8 cellular contexts compared by ENCODE assay signal in genomic region chr16:30207063-30207704, GRCh38. TPM values are rescaled to one million over a fixed set of nuclear protein-coding genes. Genes with fewer than 3 reads are reported as not detected.
DNase-seq lines count a peak whose midpoint lies in the region; ATAC-seq, FAIRE-seq and TF ChIP-seq lines count a peak whose summit lies in the region.
"Not testable (repeated sequence)": the region's sequence is repeated elsewhere in the genome, so short reads cannot be mapped to it uniquely, and the experiment has no call there.

No MANE protein-coding gene starts in this region.

- not testable (repeated sequence) for H4K20me1 ChIP-seq in astrocyte (ENCODE audit: insufficient read depth, low read length); HepG2 (ENCODE audit: insufficient read depth, low read length)

- TSS peak; percentile 3 for BruUV-seq in Calu3 (replicated peaks; lab: Mats Ljungman, UMichigan)
- not testable (repeated sequence) for BruUV-seq in HepG2 (replicated peaks; lab: Mats Ljungman, UMichigan)

- not testable (repeated sequence) for H3K9me3 Mint-ChIP-seq in Calu3 (ENCODE audit: low read depth, unreplicated experiment); activated CD8-positive, alpha-beta memory T cell treated with anti-CD3 and anti-CD28 coated beads, Interleukin-2, amount 10 ng/mL, durations not matched to agents 7 days and 5 days (ENCODE audit: low read depth); astrocyte (ENCODE audit: unreplicated experiment)

- in situ Hi-C loops in HepG2 (cut with HindIII; ENCODE audit: extremely low pct_ligation_motif_present, low pct_unique_long_range_greater_than_20kb); transverse colon (cut with MboI; ENCODE audit: low pct_ligation_motif_present in 1 of 4, low pct_unique_long_range_greater_than_20kb in 1 of 4, low sequenced_read_pairs in 3 of 4): not testable (repeated sequence)

- not testable (repeated sequence) for TF ChIP-seq POLR2A in Peyer's patch (IDR thresholded peaks at IDR 0.05); HepG2 (IDR thresholded peaks at IDR 0.05; ENCODE audit: insufficient read depth in 1 of 2, low read depth in 2 of 2, low read length in 2 of 2); ovary (IDR thresholded peaks at IDR 0.05); transverse colon (IDR thresholded peaks at IDR 0.05)

- not testable (repeated sequence) for H3K36me3 ChIP-seq in Peyer's patch; astrocyte (ENCODE audit: insufficient read depth, low read length); HepG2 (replicated peaks in 1 of 2; ENCODE audit: control insufficient read depth in 1 of 2, insufficient read depth in 2 of 2, low read length in 2 of 2); ovary; transverse colon

- not testable (repeated sequence) for H3K4me3 ChIP-seq in Peyer's patch; astrocyte (ENCODE audit: insufficient read depth, low read depth, low read length); HepG2 (replicated peaks in 1 of 3; ENCODE audit: insufficient read depth in 1 of 3, low read depth in 2 of 3, low read length in 3 of 3); ovary; transverse colon

- not testable (repeated sequence) for H3K79me2 ChIP-seq in astrocyte (ENCODE audit: insufficient read depth, low read length); HepG2 (ENCODE audit: insufficient read depth, low read length)

- H3K27ac Mint-ChIP-seq in Calu3 (ENCODE audit: unreplicated experiment); activated CD8-positive, alpha-beta memory T cell treated with anti-CD3 and anti-CD28 coated beads, Interleukin-2, amount 10 ng/mL, durations not matched to agents 7 days and 5 days: not testable (repeated sequence)
- peak overlapping the region; percentile 89 for H3K27ac Mint-ChIP-seq in astrocyte (ENCODE audit: unreplicated experiment)

- not testable (repeated sequence) for H3K9ac ChIP-seq in astrocyte (ENCODE audit: low read length); HepG2 (ENCODE audit: insufficient read depth, low read depth, low read length)

- H3K27me3 Mint-ChIP-seq in Calu3 (ENCODE audit: unreplicated experiment); activated CD8-positive, alpha-beta memory T cell treated with anti-CD3 and anti-CD28 coated beads, Interleukin-2, amount 10 ng/mL, durations not matched to agents 7 days and 5 days; astrocyte (ENCODE audit: low read depth, unreplicated experiment): not testable (repeated sequence)

- not testable (repeated sequence) for H3K4me1 ChIP-seq in Peyer's patch; astrocyte (ENCODE audit: insufficient read depth, low read length); HepG2 (ENCODE audit: insufficient read depth, low read length); ovary (ENCODE audit: insufficient read depth); transverse colon

- not testable (repeated sequence) for H3K4me1 Mint-ChIP-seq in Calu3 (ENCODE audit: low read depth, unreplicated experiment); activated CD8-positive, alpha-beta memory T cell treated with anti-CD3 and anti-CD28 coated beads, Interleukin-2, amount 10 ng/mL, durations not matched to agents 7 days and 5 days; astrocyte (ENCODE audit: low read depth, unreplicated experiment)

- H3K4me3 Mint-ChIP-seq in Calu3 (ENCODE audit: low read depth, unreplicated experiment); activated CD8-positive, alpha-beta memory T cell treated with anti-CD3 and anti-CD28 coated beads, Interleukin-2, amount 10 ng/mL, durations not matched to agents 7 days and 5 days; astrocyte (ENCODE audit: unreplicated experiment): not testable (repeated sequence)

- TF ChIP-seq RAD21 in HepG2 (CRISPR knock-in tag; IDR thresholded peaks at IDR 0.05), result not testable (repeated sequence)

- intact Hi-C loops in Calu3 (cut with micrococcal nuclease; ENCODE audit: unreplicated experiment); Right ventricle myocardium inferior (cut with DNase I); HepG2 (cut with micrococcal nuclease; ENCODE audit: unreplicated experiment); ovary (cut with DNase I); transverse colon (cut with DNase I; ENCODE audit: low total_unique reads): not testable (repeated sequence)

- not testable (repeated sequence) for H3K27me3 ChIP-seq in Peyer's patch; astrocyte (ENCODE audit: insufficient read depth, low read length); HepG2 (ENCODE audit: control insufficient read depth in 1 of 2, insufficient read depth in 2 of 2, low read length in 2 of 2); ovary; transverse colon

- TF ChIP-seq EP300 in HepG2 (IDR thresholded peaks at IDR 0.05; ENCODE audit: low read depth in 2 of 2, low read length in 2 of 2); HepG2 (CRISPR knock-in tag; IDR thresholded peaks at IDR 0.05; ENCODE audit: borderline replicate concordance); ovary (IDR thresholded peaks at IDR 0.05); transverse colon (IDR thresholded peaks at IDR 0.05; ENCODE audit: low read depth): not testable (repeated sequence)

- H2AFZ ChIP-seq in astrocyte (ENCODE audit: low read depth, low read length); HepG2 (ENCODE audit: low read length): not testable (repeated sequence)

- CTCF ChIA-PET in Calu3 (lab: Charles Lee), result interaction anchor here (0.6 kb wide), 1 partner anchor 115 kb away, joined by 3 read pairs; the partner anchor contains the start of gene TBX6
- CTCF ChIA-PET in activated CD8-positive, alpha-beta memory T cell treated with anti-CD3 and anti-CD28 coated beads, Interleukin-2, amount 10 ng/mL, durations not matched to agents 7 days and 5 days (lab: Charles Lee); HepG2 (lab: Yijun Ruan, JAX; ENCODE audit: low intra/inter-chr PET ratio, low total read pairs): not testable (repeated sequence)

- not testable (repeated sequence) for TF ChIP-seq CTCF in Calu3 (IDR thresholded peaks at IDR 0.05; ENCODE audit: unreplicated experiment); Peyer's patch (IDR thresholded peaks at IDR 0.05); astrocyte (IDR thresholded peaks at IDR 0.05; ENCODE audit: insufficient read depth, low read depth, low read length); HepG2 (CRISPR knock-in tag; IDR thresholded peaks at IDR 0.05); ovary (IDR thresholded peaks at IDR 0.05); transverse colon (IDR thresholded peaks at IDR 0.05)

- ATAC-seq in activated CD8-positive, alpha-beta memory T cell treated with anti-CD3 and anti-CD28 coated beads, Interleukin-2, amount 10 ng/mL, durations not matched to agents 7 days and 5 days, result not testable (repeated sequence)
- ATAC-seq in Right ventricle myocardium inferior, result peak; percentile 18
- peak; percentile 68 for ATAC-seq in HepG2

- H3K27ac ChIP-seq in Peyer's patch; astrocyte (ENCODE audit: low read depth, low read length); HepG2 (ENCODE audit: extremely low read length, insufficient read depth, low read length); ovary; transverse colon: not testable (repeated sequence)

- not testable (repeated sequence) for H3K36me3 Mint-ChIP-seq in Calu3 (ENCODE audit: insufficient read depth, unreplicated experiment); activated CD8-positive, alpha-beta memory T cell treated with anti-CD3 and anti-CD28 coated beads, Interleukin-2, amount 10 ng/mL, durations not matched to agents 7 days and 5 days; astrocyte (ENCODE audit: low read depth, unreplicated experiment)

- WGBS in HepG2 (ENCODE audit: low lambda C conversion rate), result 3% methylated on average over 3 of the region's 9 CpGs
- 46% methylated on average over 2 of the region's 9 CpGs; no CpG with 5 or more reads in 2 of the 3 donors for WGBS in ovary, 3 donors
- WGBS in transverse colon (ENCODE audit: low coverage in 1 of 2), 2 donors, result no CpG with 5 or more reads among the region's 9 CpGs

- FAIRE-seq in astrocyte (lab: Jason Lieb, UNC), result not testable (repeated sequence)
- FAIRE-seq in HepG2 (lab: Jason Lieb, UNC), result peak; percentile 53

- DNase-seq in Calu3 (peak; percentile 53), Peyer's patch (peak in 2 of 3 donors; percentile 15 to 53), ovary (peak in 4 of 5 donors; percentile 4 to 32 (median 16)), transverse colon (peak; percentile 28)
- DNase-seq in activated CD8-positive, alpha-beta memory T cell treated with anti-CD3 and anti-CD28 coated beads, Interleukin-2, amount 10 ng/mL, durations not matched to agents 7 days and 5 days, result peak; percentile 22
- DNase-seq in astrocyte (ENCODE audit: low read depth); Right ventricle myocardium inferior (ENCODE audit: missing footprints); HepG2 (ENCODE audit: low spot score): not testable (repeated sequence)

- H3K4me2 ChIP-seq in astrocyte (ENCODE audit: low read length); HepG2 (ENCODE audit: low read depth, low read length): not testable (repeated sequence)

- not testable (repeated sequence) for H3K9me3 ChIP-seq in Peyer's patch; astrocyte (ENCODE audit: insufficient read depth, low read depth, low read length); HepG2 (ENCODE audit: low read length); ovary; transverse colon

- POLR2A ChIA-PET in HepG2 (lab: Yijun Ruan, JAX), result not testable (repeated sequence)

RNA-seq across cellular contexts. Expression of gene SULT1A3, which starts 8.1 kb away (rescaled TPM):
- total RNA-seq in Calu3 (2022), result 39.5 and 46.4 TPM in 2 replicates
- 100 to 1,000 TPM in 3 of 4 donors, 10 to 100 TPM in 1; 97.4 to 195 (median 133) TPM for total RNA-seq in Peyer's patch
- total RNA-seq in activated CD8-positive, alpha-beta memory T cell treated with anti-CD3 and anti-CD28 coated beads, Interleukin-2, amount 10 ng/mL, durations not matched to agents 7 days and 5 days, result 10 to 100 TPM; 23.4 to 29.6 TPM
- total RNA-seq in astrocyte, result 8.6 and 11.9 TPM in 2 replicates
- total RNA-seq in Right ventricle myocardium inferior, result 10.3 TPM
- total RNA-seq in HepG2 (2016; rRNA removed; fragmentation: Illumina TruSeq; extraction: Trizol), result 20.7 and 28.3 TPM in 2 replicates
- 31.2 and 41.7 TPM in 2 replicates for total RNA-seq in HepG2 (2016; cell fraction: cytosol; rRNA removed; fragmentation: Illumina TruSeq; extraction: Trizol; ENCODE audit: low read depth)
- 26.1 and 29.0 TPM in 2 replicates for total RNA-seq in HepG2 (2016; cell fraction: insoluble cytoplasmic fraction; rRNA removed; fragmentation: Illumina TruSeq; extraction: Trizol)
- 40.2 and 51.3 TPM in 2 replicates for total RNA-seq in HepG2 (2016; cell fraction: membrane; rRNA removed; fragmentation: Illumina TruSeq; extraction: Trizol)
- 33.7 and 38.6 TPM in 2 replicates for total RNA-seq in HepG2 (2016; cell fraction: nucleus; rRNA removed; fragmentation: Illumina TruSeq; extraction: Trizol)
- polyA plus RNA-seq in HepG2 (2011; rRNA removed), result 15.4 and 21.0 TPM in 2 replicates
- polyA plus RNA-seq in HepG2 (2011; cell fraction: cytosol; rRNA removed), result 6.9 and 7.9 TPM in 2 replicates
- polyA plus RNA-seq in HepG2 (2011; cell fraction: nucleus; rRNA removed), result 48.9 and 57.0 TPM in 2 replicates
- polyA plus RNA-seq in HepG2 (2012), result 5.8 and 11.3 TPM in 2 replicates
- polyA plus RNA-seq in HepG2 (2016; cell fraction: cytosol; fragmentation: Illumina TruSeq; extraction: Trizol; ENCODE audit: low read depth), result 22.7 and 37.8 TPM in 2 replicates
- 91.2 and 105 TPM in 2 replicates for polyA plus RNA-seq in HepG2 (2016; cell fraction: insoluble cytoplasmic fraction; fragmentation: Illumina TruSeq; extraction: Trizol; ENCODE audit: low read depth)
- polyA plus RNA-seq in HepG2 (2016; cell fraction: membrane; fragmentation: Illumina TruSeq; extraction: Trizol; ENCODE audit: low read depth), result 42.3 and 49.8 TPM in 2 replicates
- polyA plus RNA-seq in HepG2 (2016; cell fraction: nucleus; fragmentation: Illumina TruSeq; extraction: Trizol; ENCODE audit: insufficient read depth, low read depth), result 122 and 125 TPM in 2 replicates
- 17.4 and 22.3 TPM in 2 replicates for polyA minus RNA-seq in HepG2 (2011; rRNA and poly(A)+ RNA removed; ENCODE audit: low replicate concordance)
- polyA minus RNA-seq in HepG2 (2011; cell fraction: cytosol; rRNA and poly(A)+ RNA removed), result 4.7 and 4.8 TPM in 2 replicates
- polyA minus RNA-seq in HepG2 (2011; cell fraction: nucleus; rRNA and poly(A)+ RNA removed), result 13.1 and 14.5 TPM in 2 replicates
- 10 to 100 TPM in 4 of 7 donors, 1 to 10 TPM in 3; 4.1 to 12.5 (median 10.5) TPM for total RNA-seq in ovary
- 10 to 100 TPM in 1 of 2 donors, 1 to 10 TPM in 1; 9.9 to 10.0 TPM for polyA plus RNA-seq in ovary
- total RNA-seq in transverse colon, result 100 to 1,000 TPM in 1 of 4 donors, 10 to 100 TPM in 3; 55.4 to 864 (median 58.7) TPM

RNA-seq across cellular contexts. Expression of gene SLX1A, which starts 13.5 kb away (rescaled TPM):
- total RNA-seq in Calu3 (2022), result 45.0 and 71.1 TPM in 2 replicates
- total RNA-seq in Peyer's patch, result 100 to 1,000 TPM in 3 of 4 donors, 10 to 100 TPM in 1; 56.1 to 283 (median 260) TPM
- total RNA-seq in activated CD8-positive, alpha-beta memory T cell treated with anti-CD3 and anti-CD28 coated beads, Interleukin-2, amount 10 ng/mL, durations not matched to agents 7 days and 5 days, result 100 to 1,000 TPM; 109 to 121 TPM
- total RNA-seq in astrocyte, result 10.9 and 14.5 TPM in 2 replicates
- 7.4 TPM for total RNA-seq in Right ventricle myocardium inferior
- total RNA-seq in HepG2 (2016; rRNA removed; fragmentation: Illumina TruSeq; extraction: Trizol), result 13.4 and 37.1 TPM in 2 replicates
- total RNA-seq in HepG2 (2016; cell fraction: cytosol; rRNA removed; fragmentation: Illumina TruSeq; extraction: Trizol; ENCODE audit: low read depth), result 16.4 and 16.8 TPM in 2 replicates
- total RNA-seq in HepG2 (2016; cell fraction: insoluble cytoplasmic fraction; rRNA removed; fragmentation: Illumina TruSeq; extraction: Trizol), result 19.5 and 33.4 TPM in 2 replicates
- 13.8 and 16.7 TPM in 2 replicates for total RNA-seq in HepG2 (2016; cell fraction: membrane; rRNA removed; fragmentation: Illumina TruSeq; extraction: Trizol)
- total RNA-seq in HepG2 (2016; cell fraction: nucleus; rRNA removed; fragmentation: Illumina TruSeq; extraction: Trizol), result 24.9 and 28.6 TPM in 2 replicates
- polyA plus RNA-seq in HepG2 (2011; rRNA removed), result 9.1 and 12.0 TPM in 2 replicates
- polyA plus RNA-seq in HepG2 (2011; cell fraction: cytosol; rRNA removed), result 9.7 and 26.5 TPM in 2 replicates
- 98.2 and 122 TPM in 2 replicates for polyA plus RNA-seq in HepG2 (2011; cell fraction: nucleus; rRNA removed)
- 29.1 and 36.0 TPM in 2 replicates for polyA plus RNA-seq in HepG2 (2012)
- polyA plus RNA-seq in HepG2 (2016; cell fraction: cytosol; fragmentation: Illumina TruSeq; extraction: Trizol; ENCODE audit: low read depth), result 10.3 and 14.9 TPM in 2 replicates
- polyA plus RNA-seq in HepG2 (2016; cell fraction: insoluble cytoplasmic fraction; fragmentation: Illumina TruSeq; extraction: Trizol; ENCODE audit: low read depth), result 4.6 and 8.2 TPM in 2 replicates
- polyA plus RNA-seq in HepG2 (2016; cell fraction: membrane; fragmentation: Illumina TruSeq; extraction: Trizol; ENCODE audit: low read depth), result 7.4 and 12.1 TPM in 2 replicates
- 65.2 and 67.5 TPM in 2 replicates for polyA plus RNA-seq in HepG2 (2016; cell fraction: nucleus; fragmentation: Illumina TruSeq; extraction: Trizol; ENCODE audit: insufficient read depth, low read depth)
- polyA minus RNA-seq in HepG2 (2011; rRNA and poly(A)+ RNA removed; ENCODE audit: low replicate concordance), result 5.1 and 5.8 TPM in 2 replicates
- polyA minus RNA-seq in HepG2 (2011; cell fraction: cytosol; rRNA and poly(A)+ RNA removed), result 15.7 and 17.4 TPM in 2 replicates
- polyA minus RNA-seq in HepG2 (2011; cell fraction: nucleus; rRNA and poly(A)+ RNA removed), result 26.7 and 31.3 TPM in 2 replicates
- total RNA-seq in ovary, result 10 to 100 TPM in 6 of 7 donors, 1 to 10 TPM in 1; 9.3 to 60.9 (median 33.9) TPM
- 10 to 100 TPM in 1 of 2 donors, 1 to 10 TPM in 1; 3.5 to 12.5 TPM for polyA plus RNA-seq in ovary
- total RNA-seq in transverse colon, result 100 to 1,000 TPM; 118 to 327 (median 158) TPM

RNA-seq across cellular contexts. Expression of gene BOLA2B, which starts 13.7 kb away (rescaled TPM):
- total RNA-seq in Calu3 (2022) (166 and 171 TPM in 2 replicates), Peyer's patch (100 to 1,000 TPM; 227 to 487 (median 370) TPM), astrocyte (125 and 149 TPM in 2 replicates), Right ventricle myocardium inferior (49.7 TPM), HepG2 (2016; rRNA removed; fragmentation: Illumina TruSeq; extraction: Trizol) (295 and 354 TPM in 2 replicates), ovary (100 to 1,000 TPM in 1 of 7 donors, 10 to 100 TPM in 6; 21.3 to 106 (median 40.1) TPM), transverse colon (1,000 to 10,000 TPM in 1 of 4 donors, 100 to 1,000 TPM in 2, 10 to 100 TPM in 1; 39.6 to 1,391 (median 605) TPM)
- total RNA-seq in activated CD8-positive, alpha-beta memory T cell treated with anti-CD3 and anti-CD28 coated beads, Interleukin-2, amount 10 ng/mL, durations not matched to agents 7 days and 5 days, result 100 to 1,000 TPM; 210 to 238 TPM
- 669 and 995 TPM in 2 replicates for total RNA-seq in HepG2 (2016; cell fraction: cytosol; rRNA removed; fragmentation: Illumina TruSeq; extraction: Trizol; ENCODE audit: low read depth)
- 323 and 362 TPM in 2 replicates for total RNA-seq in HepG2 (2016; cell fraction: insoluble cytoplasmic fraction; rRNA removed; fragmentation: Illumina TruSeq; extraction: Trizol)
- 463 and 614 TPM in 2 replicates for total RNA-seq in HepG2 (2016; cell fraction: membrane; rRNA removed; fragmentation: Illumina TruSeq; extraction: Trizol)
- 105 and 119 TPM in 2 replicates for total RNA-seq in HepG2 (2016; cell fraction: nucleus; rRNA removed; fragmentation: Illumina TruSeq; extraction: Trizol)
- polyA plus RNA-seq in HepG2 (2011; rRNA removed) (63.8 and 97.0 TPM in 2 replicates), ovary (10 to 100 TPM; 10.0 to 43.9 TPM)
- polyA plus RNA-seq in HepG2 (2011; cell fraction: cytosol; rRNA removed), result 336 and 429 TPM in 2 replicates
- 218 and 326 TPM in 2 replicates for polyA plus RNA-seq in HepG2 (2011; cell fraction: nucleus; rRNA removed)
- 107 and 139 TPM in 2 replicates for polyA plus RNA-seq in HepG2 (2012)
- polyA plus RNA-seq in HepG2 (2016; cell fraction: cytosol; fragmentation: Illumina TruSeq; extraction: Trizol; ENCODE audit: low read depth), result 602 and 1,024 TPM in 2 replicates
- 271 TPM in 2 replicates for polyA plus RNA-seq in HepG2 (2016; cell fraction: insoluble cytoplasmic fraction; fragmentation: Illumina TruSeq; extraction: Trizol; ENCODE audit: low read depth)
- polyA plus RNA-seq in HepG2 (2016; cell fraction: membrane; fragmentation: Illumina TruSeq; extraction: Trizol; ENCODE audit: low read depth), result 365 and 503 TPM in 2 replicates
- polyA plus RNA-seq in HepG2 (2016; cell fraction: nucleus; fragmentation: Illumina TruSeq; extraction: Trizol; ENCODE audit: insufficient read depth, low read depth), result 177 and 200 TPM in 2 replicates
- polyA minus RNA-seq in HepG2 (2011; rRNA and poly(A)+ RNA removed; ENCODE audit: low replicate concordance), result 100 and 103 TPM in 2 replicates
- polyA minus RNA-seq in HepG2 (2011; cell fraction: cytosol; rRNA and poly(A)+ RNA removed), result 30.2 and 37.1 TPM in 2 replicates
- 5.9 and 8.1 TPM in 2 replicates for polyA minus RNA-seq in HepG2 (2011; cell fraction: nucleus; rRNA and poly(A)+ RNA removed)

RNA-seq across cellular contexts. Expression of gene CORO1A, which starts 23.8 kb away (rescaled TPM):
- 11.1 and 12.9 TPM in 2 replicates for total RNA-seq in Calu3 (2022)
- 100 to 1,000 TPM in 1 of 4 donors, 10 to 100 TPM in 3; 21.2 to 205 (median 32.1) TPM for total RNA-seq in Peyer's patch
- 1,000 to 10,000 TPM; 1,639 to 1,875 TPM for total RNA-seq in activated CD8-positive, alpha-beta memory T cell treated with anti-CD3 and anti-CD28 coated beads, Interleukin-2, amount 10 ng/mL, durations not matched to agents 7 days and 5 days
- 3.1 and 4.0 TPM in 2 replicates for total RNA-seq in astrocyte
- total RNA-seq in Right ventricle myocardium inferior, result 15.8 TPM
- total RNA-seq in HepG2 (2016; rRNA removed; fragmentation: Illumina TruSeq; extraction: Trizol), result 5.4 and 6.5 TPM in 2 replicates
- 1.5 and 2.3 TPM in 2 replicates for total RNA-seq in HepG2 (2016; cell fraction: cytosol; rRNA removed; fragmentation: Illumina TruSeq; extraction: Trizol; ENCODE audit: low read depth)
- 5.9 and 7.5 TPM in 2 replicates for total RNA-seq in HepG2 (2016; cell fraction: insoluble cytoplasmic fraction; rRNA removed; fragmentation: Illumina TruSeq; extraction: Trizol)
- 2.0 and 3.3 TPM in 2 replicates for total RNA-seq in HepG2 (2016; cell fraction: membrane; rRNA removed; fragmentation: Illumina TruSeq; extraction: Trizol)
- total RNA-seq in HepG2 (2016; cell fraction: nucleus; rRNA removed; fragmentation: Illumina TruSeq; extraction: Trizol), result 2.5 and 3.5 TPM in 2 replicates
- 9.5 and 12.9 TPM in 2 replicates for polyA plus RNA-seq in HepG2 (2011; rRNA removed)
- 10.4 and 20.0 TPM in 2 replicates for polyA plus RNA-seq in HepG2 (2011; cell fraction: cytosol; rRNA removed)
- polyA plus RNA-seq in HepG2 (2011; cell fraction: nucleus; rRNA removed), result 13.6 and 19.0 TPM in 2 replicates
- 2.5 and 4.0 TPM in 2 replicates for polyA plus RNA-seq in HepG2 (2012)
- polyA plus RNA-seq in HepG2 (2016; cell fraction: cytosol; fragmentation: Illumina TruSeq; extraction: Trizol; ENCODE audit: low read depth), result 1.6 TPM in 2 replicates
- polyA plus RNA-seq in HepG2 (2016; cell fraction: insoluble cytoplasmic fraction; fragmentation: Illumina TruSeq; extraction: Trizol; ENCODE audit: low read depth), result 7.6 and 10.2 TPM in 2 replicates
- polyA plus RNA-seq in HepG2 (2016; cell fraction: membrane; fragmentation: Illumina TruSeq; extraction: Trizol; ENCODE audit: low read depth), result 1.9 and 2.1 TPM in 2 replicates
- 4.7 and 5.6 TPM in 2 replicates for polyA plus RNA-seq in HepG2 (2016; cell fraction: nucleus; fragmentation: Illumina TruSeq; extraction: Trizol; ENCODE audit: insufficient read depth, low read depth)
- 0.94 and 16.6 TPM in 2 replicates for polyA minus RNA-seq in HepG2 (2011; rRNA and poly(A)+ RNA removed; ENCODE audit: low replicate concordance)
- polyA minus RNA-seq in HepG2 (2011; cell fraction: cytosol; rRNA and poly(A)+ RNA removed), result 4.0 and 8.4 TPM in 2 replicates
- polyA minus RNA-seq in HepG2 (2011; cell fraction: nucleus; rRNA and poly(A)+ RNA removed), result 1.5 and 1.8 TPM in 2 replicates
- total RNA-seq in ovary, result 10 to 100 TPM in 4 of 7 donors, 1 to 10 TPM in 3; 6.7 to 33.3 (median 14.1) TPM
- 10 to 100 TPM in 1 of 2 donors, 1 to 10 TPM in 1; 1.6 to 12.2 TPM for polyA plus RNA-seq in ovary
- total RNA-seq in transverse colon, result 10 to 100 TPM in 3 of 4 donors, 1 to 10 TPM in 1; 5.6 to 30.2 (median 24.0) TPM

RNA-seq across cellular contexts. Expression of gene NPIPB13, which starts 41.1 kb away (rescaled TPM):
- total RNA-seq in Calu3 (2022) (18.5 and 20.5 TPM in 2 replicates), Peyer's patch (1 to 10 TPM in 3 of 4 donors, not detected in 1; 5.9 to 9.9 (median 8.3) TPM), astrocyte (7.7 and 12.3 TPM in 2 replicates), Right ventricle myocardium inferior (4.5 TPM), HepG2 (2016; rRNA removed; fragmentation: Illumina TruSeq; extraction: Trizol) (1.00 and 1.3 TPM in 2 replicates), ovary (10 to 100 TPM in 3 of 7 donors, 1 to 10 TPM in 4; 1.3 to 23.7 (median 7.4) TPM), transverse colon (1 to 10 TPM; 2.4 to 6.4 (median 5.2) TPM)
- total RNA-seq in activated CD8-positive, alpha-beta memory T cell treated with anti-CD3 and anti-CD28 coated beads, Interleukin-2, amount 10 ng/mL, durations not matched to agents 7 days and 5 days, result 10 to 100 TPM; 12.8 to 23.8 TPM
- total RNA-seq in HepG2 (2016; cell fraction: cytosol; rRNA removed; fragmentation: Illumina TruSeq; extraction: Trizol; ENCODE audit: low read depth), result 1.3 TPM in 1 of 2 replicates, not detected in the other
- 2.2 and 2.5 TPM in 2 replicates for total RNA-seq in HepG2 (2016; cell fraction: insoluble cytoplasmic fraction; rRNA removed; fragmentation: Illumina TruSeq; extraction: Trizol)
- total RNA-seq in HepG2 (2016; cell fraction: membrane; rRNA removed; fragmentation: Illumina TruSeq; extraction: Trizol), result 0.28 TPM in 1 of 2 replicates, not detected in the other
- total RNA-seq in HepG2 (2016; cell fraction: nucleus; rRNA removed; fragmentation: Illumina TruSeq; extraction: Trizol), result 3.1 and 6.7 TPM in 2 replicates
- polyA plus RNA-seq in HepG2 (2011; rRNA removed) (2.7 and 4.4 TPM in 2 replicates), ovary (1 to 10 TPM; 3.2 to 4.5 TPM)
- 0.26 and 0.66 TPM in 2 replicates for polyA plus RNA-seq in HepG2 (2011; cell fraction: cytosol; rRNA removed)
- 9.6 and 13.2 TPM in 2 replicates for polyA plus RNA-seq in HepG2 (2011; cell fraction: nucleus; rRNA removed)
- polyA plus RNA-seq in HepG2 (2012), result 3.7 and 6.1 TPM in 2 replicates
- polyA plus RNA-seq in HepG2 (2016; cell fraction: cytosol; fragmentation: Illumina TruSeq; extraction: Trizol; ENCODE audit: low read depth), result 0.14 and 0.35 TPM in 2 replicates
- polyA plus RNA-seq in HepG2 (2016; cell fraction: insoluble cytoplasmic fraction; fragmentation: Illumina TruSeq; extraction: Trizol; ENCODE audit: low read depth), result 0.33 and 1.6 TPM in 2 replicates
- 0.29 and 0.58 TPM in 2 replicates for polyA plus RNA-seq in HepG2 (2016; cell fraction: membrane; fragmentation: Illumina TruSeq; extraction: Trizol; ENCODE audit: low read depth)
- 25.4 and 35.1 TPM in 2 replicates for polyA plus RNA-seq in HepG2 (2016; cell fraction: nucleus; fragmentation: Illumina TruSeq; extraction: Trizol; ENCODE audit: insufficient read depth, low read depth)
- 17.3 and 19.9 TPM in 2 replicates for polyA minus RNA-seq in HepG2 (2011; rRNA and poly(A)+ RNA removed; ENCODE audit: low replicate concordance)
- not detected in 2 replicates for polyA minus RNA-seq in HepG2 (2011; cell fraction: cytosol; rRNA and poly(A)+ RNA removed)
- polyA minus RNA-seq in HepG2 (2011; cell fraction: nucleus; rRNA and poly(A)+ RNA removed), result 6.7 and 7.3 TPM in 2 replicates
